ENCODE assay signal across 38 cellular contexts in genomic region chrX:149508467-149508866, GRCh38. TPM values are rescaled to one million over a fixed set of nuclear protein-coding genes. Genes with fewer than 3 reads are reported as not detected.
"Had no signal": no experiment of that assay in that cellular context is flagged by ENCODE, and none has a peak within 500 bp of the region (broad histone marks: within the 10 kb centered on the region; RNA-seq: fewer than 3 reads in every experiment).

No MANE protein-coding gene starts in this region.

- H3K9me3 ChIP-seq: MG63 had no signal

- H3K4me3 ChIP-seq: MG63 had no signal

- DNase-seq: Karpas-422, Kasumi-1, MG63, MM.1S, MV-4-11, NCI-H1048, NCI-H1092, NCI-H1092 treated with DMSO at 0.1 percent for 48 hours, NCI-H1105, NCI-H1105 treated with DMSO at 0.1 percent for 48 hours, NCI-H1417, NCI-H1417 treated with DMSO at 0.1 percent for 48 hours, NCI-H1436, NCI-H1436 treated with DMSO at 0.1 percent for 48 hours, NCI-H146, NCI-H1694, NCI-H1694 treated with DMSO at 0.1 percent for 48 hours, NCI-H187, NCI-H187 treated with DMSO at 0.1 percent for 48 hours, NCI-H1930, NCI-H2029, NCI-H2029 treated with DMSO at 0.1 percent for 48 hours, NCI-H2081, NCI-H2081 treated with DMSO at 0.1 percent for 48 hours, NCI-H2107, NCI-H2171, NCI-H2171 treated with DMSO at 0.1 percent for 48 hours, NCI-H2227 treated with DMSO at 0.1 percent for 48 hours, NCI-H226, NCI-H345, NCI-H446, NCI-H446 treated with DMSO at 0.1 percent for 48 hours, NCI-H510A, NCI-H510A treated with DMSO at 0.1 percent for 48 hours had no signal

- H3K27me3 ChIP-seq: MG63 had no signal

- H3K36me3 ChIP-seq: MG63 had no signal

RNA-seq across cellular contexts. Expression of gene HSFX3, which starts 41.3 kb away (rescaled TPM):
- total RNA-seq: LHCN-M2, M059J, MCF 10A, NCI-H460 had no signal
